In genomic region chr15:51286816-51287215, GRCh38 we compare ENCODE assay signal across 2 cellular contexts.
TF ChIP-seq lines count a peak whose summit lies in the region.

No MANE protein-coding gene starts in this region.

TF ChIP-seq in HCT116, 20 proteins besides CTCF, POLR2A, EP300 and RAD21 (continued from another document):
- TF ChIP-seq REST (IDR thresholded peaks at IDR 0.05; ENCODE audit: low read depth) (no peak), ZNF274 (IDR thresholded peaks at IDR 0.05; ENCODE audit: low read depth, low read length) (no peak), JUND (IDR thresholded peaks at IDR 0.05) (no peak), EZH2 (IDR thresholded peaks at IDR 0.05) (no peak), EZH2phosphoT487 (IDR thresholded peaks at IDR 0.05; ENCODE audit: borderline replicate concordance) (no peak)

TF ChIP-seq in WTC11, 78 proteins besides CTCF, POLR2A, EP300 and RAD21 (continued from another document):
- TF ChIP-seq ZMAT4 (CRISPR knock-in tag; IDR thresholded peaks at IDR 0.05): no peak
- TF ChIP-seq ARID4B (CRISPR knock-in tag; IDR thresholded peaks at IDR 0.05; ENCODE audit: borderline replicate concordance): no peak
- TF ChIP-seq FOXK1 (CRISPR knock-in tag; IDR thresholded peaks at IDR 0.05): no peak
- no peak for TF ChIP-seq NR2C2 (CRISPR knock-in tag; IDR thresholded peaks at IDR 0.05)
- TF ChIP-seq ETV6 (CRISPR knock-in tag; IDR thresholded peaks at IDR 0.05): no peak
- no peak for TF ChIP-seq ZNF317 (CRISPR knock-in tag; IDR thresholded peaks at IDR 0.05; ENCODE audit: borderline replicate concordance, low read depth)
- TF ChIP-seq USF1 (CRISPR knock-in tag; IDR thresholded peaks at IDR 0.05): no peak
- no peak for TF ChIP-seq SMAD3 (CRISPR knock-in tag; IDR thresholded peaks at IDR 0.05; ENCODE audit: borderline replicate concordance)
- TF ChIP-seq NR3C1 (CRISPR knock-in tag; conservative IDR thresholded peaks at IDR 0.05; ENCODE audit: low read depth): no peak
- no peak for TF ChIP-seq SMAD4 (CRISPR knock-in tag; IDR thresholded peaks at IDR 0.05)
- TF ChIP-seq MAX (CRISPR knock-in tag; IDR thresholded peaks at IDR 0.05): no peak
- TF ChIP-seq ZNF512 (CRISPR knock-in tag; IDR thresholded peaks at IDR 0.05; ENCODE audit: borderline replicate concordance): no peak
